Comparison of ENCODE assay signal across 1 cellular context in the genomic region with DNA sequence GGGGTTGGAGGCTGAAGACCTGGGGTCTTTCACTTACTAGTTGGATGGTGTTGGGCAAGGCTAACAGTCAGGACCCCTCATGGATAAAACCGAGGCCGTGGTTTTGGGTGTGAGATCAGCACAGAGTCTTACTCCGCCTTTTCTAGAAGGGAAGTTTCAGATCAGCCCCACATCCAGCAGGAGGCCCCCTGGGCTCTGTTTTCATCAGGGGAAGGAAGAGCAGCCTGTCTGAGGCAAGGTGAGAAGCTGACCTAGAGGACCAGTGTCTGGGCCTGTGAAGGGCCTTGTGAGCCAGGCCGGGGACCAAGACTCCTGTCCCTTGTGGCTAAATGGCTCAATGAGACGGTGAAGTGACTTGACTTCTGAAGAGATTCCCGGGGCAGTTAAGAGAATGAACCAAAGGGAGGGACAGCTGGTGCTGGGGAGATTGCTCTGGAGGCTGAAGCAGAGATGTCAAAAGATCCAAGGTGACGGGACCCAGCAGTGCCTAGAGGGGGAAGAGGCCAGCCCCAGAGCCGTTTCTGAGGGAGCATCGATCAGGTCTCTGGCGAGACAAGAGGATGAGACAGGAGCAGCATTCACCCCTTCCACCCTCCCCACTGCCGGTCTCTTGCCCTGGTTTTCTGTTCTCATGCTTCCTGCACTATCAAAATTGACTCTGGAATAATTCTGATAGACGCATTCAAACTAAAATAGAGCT.
TF ChIP-seq lines count a peak whose summit lies in the region.

No MANE protein-coding gene starts in this region.

TF ChIP-seq in WTC11, 78 proteins besides CTCF, POLR2A, EP300 and RAD21 (continued from another document):
- TF ChIP-seq, protein P1, sequence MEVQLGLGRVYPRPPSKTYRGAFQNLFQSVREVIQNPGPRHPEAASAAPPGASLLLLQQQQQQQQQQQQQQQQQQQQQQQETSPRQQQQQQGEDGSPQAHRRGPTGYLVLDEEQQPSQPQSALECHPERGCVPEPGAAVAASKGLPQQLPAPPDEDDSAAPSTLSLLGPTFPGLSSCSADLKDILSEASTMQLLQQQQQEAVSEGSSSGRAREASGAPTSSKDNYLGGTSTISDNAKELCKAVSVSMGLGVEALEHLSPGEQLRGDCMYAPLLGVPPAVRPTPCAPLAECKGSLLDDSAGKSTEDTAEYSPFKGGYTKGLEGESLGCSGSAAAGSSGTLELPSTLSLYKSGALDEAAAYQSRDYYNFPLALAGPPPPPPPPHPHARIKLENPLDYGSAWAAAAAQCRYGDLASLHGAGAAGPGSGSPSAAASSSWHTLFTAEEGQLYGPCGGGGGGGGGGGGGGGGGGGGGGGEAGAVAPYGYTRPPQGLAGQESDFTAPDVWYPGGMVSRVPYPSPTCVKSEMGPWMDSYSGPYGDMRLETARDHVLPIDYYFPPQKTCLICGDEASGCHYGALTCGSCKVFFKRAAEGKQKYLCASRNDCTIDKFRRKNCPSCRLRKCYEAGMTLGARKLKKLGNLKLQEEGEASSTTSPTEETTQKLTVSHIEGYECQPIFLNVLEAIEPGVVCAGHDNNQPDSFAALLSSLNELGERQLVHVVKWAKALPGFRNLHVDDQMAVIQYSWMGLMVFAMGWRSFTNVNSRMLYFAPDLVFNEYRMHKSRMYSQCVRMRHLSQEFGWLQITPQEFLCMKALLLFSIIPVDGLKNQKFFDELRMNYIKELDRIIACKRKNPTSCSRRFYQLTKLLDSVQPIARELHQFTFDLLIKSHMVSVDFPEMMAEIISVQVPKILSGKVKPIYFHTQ (CRISPR knock-in tag; IDR thresholded peaks at IDR 0.05): no peak
- TF ChIP-seq, protein P2, sequence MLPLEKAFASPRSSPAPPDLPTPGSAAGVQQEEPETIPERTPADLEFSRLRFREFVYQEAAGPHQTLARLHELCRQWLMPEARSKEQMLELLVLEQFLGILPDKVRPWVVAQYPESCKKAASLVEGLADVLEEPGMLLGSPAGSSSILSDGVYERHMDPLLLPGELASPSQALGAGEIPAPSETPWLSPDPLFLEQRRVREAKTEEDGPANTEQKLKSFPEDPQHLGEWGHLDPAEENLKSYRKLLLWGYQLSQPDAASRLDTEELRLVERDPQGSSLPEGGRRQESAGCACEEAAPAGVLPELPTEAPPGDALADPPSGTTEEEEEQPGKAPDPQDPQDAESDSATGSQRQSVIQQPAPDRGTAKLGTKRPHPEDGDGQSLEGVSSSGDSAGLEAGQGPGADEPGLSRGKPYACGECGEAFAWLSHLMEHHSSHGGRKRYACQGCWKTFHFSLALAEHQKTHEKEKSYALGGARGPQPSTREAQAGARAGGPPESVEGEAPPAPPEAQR (CRISPR knock-in tag; IDR thresholded peaks at IDR 0.05): no peak
- TF ChIP-seq, protein P3, sequence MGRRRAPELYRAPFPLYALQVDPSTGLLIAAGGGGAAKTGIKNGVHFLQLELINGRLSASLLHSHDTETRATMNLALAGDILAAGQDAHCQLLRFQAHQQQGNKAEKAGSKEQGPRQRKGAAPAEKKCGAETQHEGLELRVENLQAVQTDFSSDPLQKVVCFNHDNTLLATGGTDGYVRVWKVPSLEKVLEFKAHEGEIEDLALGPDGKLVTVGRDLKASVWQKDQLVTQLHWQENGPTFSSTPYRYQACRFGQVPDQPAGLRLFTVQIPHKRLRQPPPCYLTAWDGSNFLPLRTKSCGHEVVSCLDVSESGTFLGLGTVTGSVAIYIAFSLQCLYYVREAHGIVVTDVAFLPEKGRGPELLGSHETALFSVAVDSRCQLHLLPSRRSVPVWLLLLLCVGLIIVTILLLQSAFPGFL (CRISPR knock-in tag; IDR thresholded peaks at IDR 0.05; ENCODE audit: borderline replicate concordance): no peak
- TF ChIP-seq, protein P4, sequence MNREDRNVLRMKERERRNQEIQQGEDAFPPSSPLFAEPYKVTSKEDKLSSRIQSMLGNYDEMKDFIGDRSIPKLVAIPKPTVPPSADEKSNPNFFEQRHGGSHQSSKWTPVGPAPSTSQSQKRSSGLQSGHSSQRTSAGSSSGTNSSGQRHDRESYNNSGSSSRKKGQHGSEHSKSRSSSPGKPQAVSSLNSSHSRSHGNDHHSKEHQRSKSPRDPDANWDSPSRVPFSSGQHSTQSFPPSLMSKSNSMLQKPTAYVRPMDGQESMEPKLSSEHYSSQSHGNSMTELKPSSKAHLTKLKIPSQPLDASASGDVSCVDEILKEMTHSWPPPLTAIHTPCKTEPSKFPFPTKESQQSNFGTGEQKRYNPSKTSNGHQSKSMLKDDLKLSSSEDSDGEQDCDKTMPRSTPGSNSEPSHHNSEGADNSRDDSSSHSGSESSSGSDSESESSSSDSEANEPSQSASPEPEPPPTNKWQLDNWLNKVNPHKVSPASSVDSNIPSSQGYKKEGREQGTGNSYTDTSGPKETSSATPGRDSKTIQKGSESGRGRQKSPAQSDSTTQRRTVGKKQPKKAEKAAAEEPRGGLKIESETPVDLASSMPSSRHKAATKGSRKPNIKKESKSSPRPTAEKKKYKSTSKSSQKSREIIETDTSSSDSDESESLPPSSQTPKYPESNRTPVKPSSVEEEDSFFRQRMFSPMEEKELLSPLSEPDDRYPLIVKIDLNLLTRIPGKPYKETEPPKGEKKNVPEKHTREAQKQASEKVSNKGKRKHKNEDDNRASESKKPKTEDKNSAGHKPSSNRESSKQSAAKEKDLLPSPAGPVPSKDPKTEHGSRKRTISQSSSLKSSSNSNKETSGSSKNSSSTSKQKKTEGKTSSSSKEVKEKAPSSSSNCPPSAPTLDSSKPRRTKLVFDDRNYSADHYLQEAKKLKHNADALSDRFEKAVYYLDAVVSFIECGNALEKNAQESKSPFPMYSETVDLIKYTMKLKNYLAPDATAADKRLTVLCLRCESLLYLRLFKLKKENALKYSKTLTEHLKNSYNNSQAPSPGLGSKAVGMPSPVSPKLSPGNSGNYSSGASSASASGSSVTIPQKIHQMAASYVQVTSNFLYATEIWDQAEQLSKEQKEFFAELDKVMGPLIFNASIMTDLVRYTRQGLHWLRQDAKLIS (CRISPR knock-in tag; IDR thresholded peaks at IDR 0.05; ENCODE audit: borderline replicate concordance): no peak
- TF ChIP-seq MYBL2 (CRISPR knock-in tag; IDR thresholded peaks at IDR 0.05): no peak
- TF ChIP-seq, protein P5, sequence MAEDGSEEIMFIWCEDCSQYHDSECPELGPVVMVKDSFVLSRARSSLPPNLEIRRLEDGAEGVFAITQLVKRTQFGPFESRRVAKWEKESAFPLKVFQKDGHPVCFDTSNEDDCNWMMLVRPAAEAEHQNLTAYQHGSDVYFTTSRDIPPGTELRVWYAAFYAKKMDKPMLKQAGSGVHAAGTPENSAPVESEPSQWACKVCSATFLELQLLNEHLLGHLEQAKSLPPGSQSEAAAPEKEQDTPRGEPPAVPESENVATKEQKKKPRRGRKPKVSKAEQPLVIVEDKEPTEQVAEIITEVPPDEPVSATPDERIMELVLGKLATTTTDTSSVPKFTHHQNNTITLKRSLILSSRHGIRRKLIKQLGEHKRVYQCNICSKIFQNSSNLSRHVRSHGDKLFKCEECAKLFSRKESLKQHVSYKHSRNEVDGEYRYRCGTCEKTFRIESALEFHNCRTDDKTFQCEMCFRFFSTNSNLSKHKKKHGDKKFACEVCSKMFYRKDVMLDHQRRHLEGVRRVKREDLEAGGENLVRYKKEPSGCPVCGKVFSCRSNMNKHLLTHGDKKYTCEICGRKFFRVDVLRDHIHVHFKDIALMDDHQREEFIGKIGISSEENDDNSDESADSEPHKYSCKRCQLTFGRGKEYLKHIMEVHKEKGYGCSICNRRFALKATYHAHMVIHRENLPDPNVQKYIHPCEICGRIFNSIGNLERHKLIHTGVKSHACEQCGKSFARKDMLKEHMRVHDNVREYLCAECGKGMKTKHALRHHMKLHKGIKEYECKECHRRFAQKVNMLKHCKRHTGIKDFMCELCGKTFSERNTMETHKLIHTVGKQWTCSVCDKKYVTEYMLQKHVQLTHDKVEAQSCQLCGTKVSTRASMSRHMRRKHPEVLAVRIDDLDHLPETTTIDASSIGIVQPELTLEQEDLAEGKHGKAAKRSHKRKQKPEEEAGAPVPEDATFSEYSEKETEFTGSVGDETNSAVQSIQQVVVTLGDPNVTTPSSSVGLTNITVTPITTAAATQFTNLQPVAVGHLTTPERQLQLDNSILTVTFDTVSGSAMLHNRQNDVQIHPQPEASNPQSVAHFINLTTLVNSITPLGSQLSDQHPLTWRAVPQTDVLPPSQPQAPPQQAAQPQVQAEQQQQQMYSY (CRISPR knock-in tag; IDR thresholded peaks at IDR 0.05): no peak
- TF ChIP-seq ZNF423 (CRISPR knock-in tag; IDR thresholded peaks at IDR 0.05): no peak
- no peak for TF ChIP-seq NFYB (CRISPR knock-in tag; conservative IDR thresholded peaks at IDR 0.05; ENCODE audit: low read depth)
- no peak for TF ChIP-seq ZNF138 (CRISPR knock-in tag; conservative IDR thresholded peaks at IDR 0.05)
- TF ChIP-seq FOXJ3 (CRISPR knock-in tag; IDR thresholded peaks at IDR 0.05; ENCODE audit: borderline replicate concordance): no peak
